Comparison of ENCODE assay signal across 22 cellular contexts in the genomic region with DNA sequence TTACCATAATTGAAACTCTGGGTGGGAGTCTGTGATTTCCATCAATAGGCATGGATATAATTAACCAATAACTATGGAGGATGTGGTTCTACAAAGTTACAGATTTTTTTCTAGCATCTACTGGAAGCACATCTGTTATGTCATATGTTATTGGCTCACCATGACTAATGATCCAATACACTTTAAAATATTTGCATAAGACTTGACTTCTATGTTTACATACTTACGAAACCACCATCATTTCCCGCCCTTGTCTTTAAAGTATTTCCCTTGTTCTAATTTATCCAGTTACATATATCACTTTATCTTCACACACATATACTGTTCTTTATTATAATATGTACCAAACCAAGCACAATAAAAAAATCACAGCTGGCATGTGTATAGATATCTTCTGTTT.
DNase-seq lines count a peak whose midpoint lies in the region; ATAC-seq and TF ChIP-seq lines count a peak whose summit lies in the region.
"Had no signal": no experiment of that assay in that cellular context is flagged by ENCODE, and none has a peak within 500 bp of the region (broad histone marks: within the 10 kb centered on the region; RNA-seq: fewer than 3 reads in every experiment).

No MANE protein-coding gene starts in this region.

- 94 to 99% methylated on average over 2 of the region's 2 CpGs for WGBS in heart right ventricle, 2 donors

- peaks cover 7% of the 10 kb centered on the region for H3K9me3 Mint-ChIP-seq in natural killer cell treated with Interleukin-12 subunit alpha and Interleukin-12 subunit beta and Interleukin-15 and Interleukin-18, amount 100 ng/mL, for 72 hours
- H3K9me3 Mint-ChIP-seq in natural killer cell, result peaks cover 3 to 6% of the 10 kb centered on the region in 2 donors

- ATAC-seq in natural killer cell treated with Interleukin-12 subunit alpha and Interleukin-12 subunit beta and Interleukin-15 and Interleukin-18, amount 100 ng/mL, for 72 hours, result peak; percentile 43 to 44
- ATAC-seq in natural killer cell, result no peak
- ATAC-seq in heart right ventricle, result no peak
- ATAC-seq in GM21825 (IDR thresholded peaks at IDR 0.05; ENCODE audit: unreplicated experiment), result no peak
- ATAC-seq: A549; HCT116; stimulated activated naive B cell treated with anti-CD40 and anti-IgM and Interleukin-4, amounts not matched to agents 10 μg/mL and 1 μg/mL and 100 μg/mL, for 72 hours had no signal

- no peaks in the 10 kb centered on the region for H3K4me1 ChIP-seq in heart right ventricle
- H3K4me1 ChIP-seq: A549, tibial nerve had no signal

- CTCF ChIA-PET in RWPE1 (lab: Yijun Ruan, JAX), result interaction anchor here (0.5 kb wide), 1 partner anchor 549 kb away, joined by 3 read pairs; no protein-coding TSS in a partner anchor

- H3K4me3 ChIP-seq in fibroblast of pulmonary artery (replicated peaks; ENCODE audit: low read depth, low read length) (no peak overlapping the region), heart right ventricle (no peak overlapping the region)
- H3K4me3 ChIP-seq: A549, cardiac muscle cell, neural progenitor cell, tibial nerve had no signal

- DNase-seq in natural killer cell treated with Interleukin-12 subunit alpha and Interleukin-12 subunit beta and Interleukin-15 and Interleukin-18, amount 100 ng/mL, for 72 hours (ENCODE audit: low spot score), result no peak
- DNase-seq in natural killer cell (no peak), RWPE1 (ENCODE audit: low spot score) (peak; percentile 6), fibroblast of pulmonary artery (ENCODE audit: low read depth) (peak; percentile 12), heart right ventricle (no peak), midbrain (lab: John Stamatoyannopoulos, UW) (no peak), posterior vena cava (ENCODE audit: low spot score) (no peak)
- DNase-seq: CD8-positive, alpha-beta memory T cell; erythroblast; hypothalamus; Karpas-422; kidney; mesendoderm; NCI-H1436; NCI-H774; stimulated activated naive B cell treated with anti-CD40 and anti-IgM and Interleukin-4, amounts not matched to agents 10 μg/mL and 1 μg/mL and 100 μg/mL, for 72 hours had no signal

- H3K4me1 Mint-ChIP-seq in natural killer cell treated with Interleukin-12 subunit alpha and Interleukin-12 subunit beta and Interleukin-15 and Interleukin-18, amount 100 ng/mL, for 72 hours (ENCODE audit: low read depth in 2 of 2), result peaks cover 6% of the 10 kb centered on the region in 2 donors
- no peaks in the 10 kb centered on the region for H3K4me1 Mint-ChIP-seq in natural killer cell

- no peaks in the 10 kb centered on the region for H3K27me3 ChIP-seq in heart right ventricle
- H3K27me3 ChIP-seq: cardiac muscle cell, neural progenitor cell, tibial nerve had no signal

- POLR2A ChIA-PET in RWPE1 (lab: Yijun Ruan, JAX; ENCODE audit: low non-redundant PET), result no interaction called here

- H3K27ac Mint-ChIP-seq in natural killer cell treated with Interleukin-12 subunit alpha and Interleukin-12 subunit beta and Interleukin-15 and Interleukin-18, amount 100 ng/mL, for 72 hours, result peak overlapping the region in 1 of 2 donors; percentile 0
- H3K27ac Mint-ChIP-seq in natural killer cell, result no peak overlapping the region
- H3K27ac Mint-ChIP-seq: CD8-positive, alpha-beta memory T cell; neural progenitor cell; stimulated activated naive B cell treated with anti-CD40 and anti-IgM and Interleukin-4, amounts not matched to agents 10 μg/mL and 1 μg/mL and 100 μg/mL, for 72 hours had no signal

- H3K36me3 ChIP-seq in heart right ventricle, result no peaks in the 10 kb centered on the region
- H3K36me3 ChIP-seq: cardiac muscle cell, neural progenitor cell, tibial nerve had no signal

- H3K4me3 Mint-ChIP-seq in natural killer cell treated with Interleukin-12 subunit alpha and Interleukin-12 subunit beta and Interleukin-15 and Interleukin-18, amount 100 ng/mL, for 72 hours, result no peak overlapping the region
- H3K4me3 Mint-ChIP-seq in natural killer cell, result no peak overlapping the region
- H3K4me3 Mint-ChIP-seq: CD8-positive, alpha-beta memory T cell; neural progenitor cell; stimulated activated naive B cell treated with anti-CD40 and anti-IgM and Interleukin-4, amounts not matched to agents 10 μg/mL and 1 μg/mL and 100 μg/mL, for 72 hours had no signal

- peaks cover 21% of the 10 kb centered on the region for H3K36me3 Mint-ChIP-seq in natural killer cell treated with Interleukin-12 subunit alpha and Interleukin-12 subunit beta and Interleukin-15 and Interleukin-18, amount 100 ng/mL, for 72 hours
- H3K36me3 Mint-ChIP-seq in natural killer cell, result peaks cover 11% of the 10 kb centered on the region

- no peaks in the 10 kb centered on the region for H3K27me3 Mint-ChIP-seq in natural killer cell treated with Interleukin-12 subunit alpha and Interleukin-12 subunit beta and Interleukin-15 and Interleukin-18, amount 100 ng/mL, for 72 hours
- H3K27me3 Mint-ChIP-seq in natural killer cell (ENCODE audit: low read depth in 2 of 2), result no peaks in the 10 kb centered on the region
- H3K27me3 Mint-ChIP-seq: CD8-positive, alpha-beta memory T cell; stimulated activated naive B cell treated with anti-CD40 and anti-IgM and Interleukin-4, amounts not matched to agents 10 μg/mL and 1 μg/mL and 100 μg/mL, for 72 hours had no signal

- intact Hi-C loops in natural killer cell (cut with micrococcal nuclease), result no loop called here
- intact Hi-C loops in heart right ventricle (cut with DNase I), result no loop called here
- intact Hi-C loops in posterior vena cava (cut with DNase I), result no loop called here

- peaks cover 0 to 19% (median 5%) of the 10 kb centered on the region in 11 donors for H3K9me3 ChIP-seq in heart right ventricle

- TF ChIP-seq CTCF in natural killer cell (IDR thresholded peaks at IDR 0.05) (no peak), RWPE1 (conservative IDR thresholded peaks at IDR 0.05; ENCODE audit: low read depth) (no peak), fibroblast of pulmonary artery (IDR thresholded peaks at IDR 0.05; ENCODE audit: low read length, missing control alignments) (no peak), heart right ventricle (IDR thresholded peaks at IDR 0.05) (no peak)

- H3K27ac ChIP-seq in RWPE1 (no peak overlapping the region), heart right ventricle (no peak overlapping the region)
- H3K27ac ChIP-seq: A549, cardiac muscle cell, neural progenitor cell, tibial nerve had no signal

Comparison
In these comparisons a context has a peak if more than half of its experiments do, and no peak if none do; other contexts are left out.
1. ATAC-seq: peak in natural killer cell treated with Interleukin-12 subunit alpha and Interleukin-12 subunit beta and Interleukin-15 and Interleukin-18, amount 100 ng/mL, for 72 hours (2 of 2); none in natural killer cell (0 of 3), heart right ventricle (0 of 8) and GM21825 (single experiment).
2. DNase-seq: peak in RWPE1 (single experiment) and fibroblast of pulmonary artery (single experiment); none in natural killer cell treated with Interleukin-12 subunit alpha and Interleukin-12 subunit beta and Interleukin-15 and Interleukin-18, amount 100 ng/mL, for 72 hours (single experiment), natural killer cell (single experiment), heart right ventricle (0 of 2), midbrain (single experiment) and posterior vena cava (single experiment).